32 cellular contexts compared by ENCODE assay signal in genomic region chr5:140186155-140186753, GRCh38.
"Had no signal": no experiment of that assay in that cellular context is flagged by ENCODE, and none has a peak within 500 bp of the region (broad histone marks: within the 10 kb centered on the region; RNA-seq: fewer than 3 reads in every experiment).

No MANE protein-coding gene starts in this region.

- H3K4me1 Mint-ChIP-seq: natural killer cell; stimulated activated effector memory CD8-positive, alpha-beta T cell treated with anti-CD3 and anti-CD28 coated beads, Interleukin-12 subunit alpha, Interleukin-12 subunit beta, amount 100 ng/mL, for 72 hours; stimulated activated naive CD8-positive, alpha-beta T cell treated with anti-CD3 and anti-CD28 coated beads, Interleukin-15, amount 100 ng/mL, for 72 hours; T-cell had no signal

- H3K27ac Mint-ChIP-seq: activated CD4-positive, alpha-beta memory T cell treated with anti-CD3 and anti-CD28 coated beads for 36 hours; activated CD4-positive, alpha-beta T cell treated with anti-CD3 and anti-CD28 coated beads, Interleukin-2, amount 10 ng/mL, durations not matched to agents 24 days and 14 days; activated naive CD4-positive, alpha-beta T cell treated with anti-CD3 and anti-CD28 coated beads for 36 hours; activated naive CD8-positive, alpha-beta T cell treated with anti-CD3 and anti-CD28 coated beads for 36 hours; activated T-helper 1 cell treated with anti-CD3 and anti-CD28 coated beads, Interleukin-12 subunit alpha, Interleukin-12 subunit beta, Interleukin-2, Interleukin-4 antibody, amounts not matched to agents 30 ng/mL and 10 ng/mL and 1 ng/mL, durations not matched to agents 14 hours and 24 hours and 36 hours; natural killer cell; neural progenitor cell; stimulated activated effector memory CD8-positive, alpha-beta T cell treated with anti-CD3 and anti-CD28 coated beads, Interleukin-12 subunit alpha, Interleukin-12 subunit beta, amount 100 ng/mL, for 72 hours; stimulated activated naive CD8-positive, alpha-beta T cell treated with anti-CD3 and anti-CD28 coated beads, Interleukin-15, amount 100 ng/mL, for 72 hours; T-cell; T-helper 2 cell treated with Interferon-gamma antibody and Interleukin-4, amounts not matched to agents 5 μg/mL and 100 μg/mL, for 36 hours had no signal

- H3K27me3 Mint-ChIP-seq: activated CD4-positive, alpha-beta memory T cell treated with anti-CD3 and anti-CD28 coated beads for 36 hours; activated naive CD8-positive, alpha-beta T cell treated with anti-CD3 and anti-CD28 coated beads for 36 hours; effector memory CD8-positive, alpha-beta T cell; stimulated activated naive CD8-positive, alpha-beta T cell treated with anti-CD3 and anti-CD28 coated beads, Interleukin-15, amount 100 ng/mL, for 72 hours; T-cell had no signal

- H3K4me3 Mint-ChIP-seq: activated CD4-positive, alpha-beta memory T cell treated with anti-CD3 and anti-CD28 coated beads for 36 hours; activated CD4-positive, alpha-beta T cell treated with anti-CD3 and anti-CD28 coated beads, Interleukin-2, amount 10 ng/mL, durations not matched to agents 24 days and 14 days; activated naive CD4-positive, alpha-beta T cell treated with anti-CD3 and anti-CD28 coated beads for 36 hours; activated naive CD8-positive, alpha-beta T cell treated with anti-CD3 and anti-CD28 coated beads for 36 hours; activated T-helper 1 cell treated with anti-CD3 and anti-CD28 coated beads, Interleukin-12 subunit alpha, Interleukin-12 subunit beta, Interleukin-2, Interleukin-4 antibody, amounts not matched to agents 30 ng/mL and 10 ng/mL and 1 ng/mL, durations not matched to agents 14 hours and 24 hours and 36 hours; effector memory CD8-positive, alpha-beta T cell; natural killer cell; neural progenitor cell; stimulated activated effector memory CD8-positive, alpha-beta T cell treated with anti-CD3 and anti-CD28 coated beads, Interleukin-12 subunit alpha, Interleukin-12 subunit beta, amount 100 ng/mL, for 72 hours; stimulated activated naive CD8-positive, alpha-beta T cell treated with anti-CD3 and anti-CD28 coated beads, Interleukin-15, amount 100 ng/mL, for 72 hours; T-cell; T-helper 2 cell treated with Interferon-gamma antibody and Interleukin-4, amounts not matched to agents 5 μg/mL and 100 μg/mL, for 36 hours had no signal

- H3K27me3 ChIP-seq: adrenal gland, body of pancreas, cardiac muscle cell, colonic mucosa, heart right ventricle, left lung, neural progenitor cell, tibial artery, upper lobe of right lung had no signal

- H3K36me3 Mint-ChIP-seq: natural killer cell; neural progenitor cell; stimulated activated effector memory CD8-positive, alpha-beta T cell treated with anti-CD3 and anti-CD28 coated beads, Interleukin-12 subunit alpha, Interleukin-12 subunit beta, amount 100 ng/mL, for 72 hours had no signal

- H3K9me3 Mint-ChIP-seq: activated CD4-positive, alpha-beta memory T cell treated with anti-CD3 and anti-CD28 coated beads for 36 hours; activated T-helper 1 cell treated with anti-CD3 and anti-CD28 coated beads, Interleukin-12 subunit alpha, Interleukin-12 subunit beta, Interleukin-2, Interleukin-4 antibody, amounts not matched to agents 30 ng/mL and 10 ng/mL and 1 ng/mL, durations not matched to agents 14 hours and 24 hours and 36 hours; effector memory CD8-positive, alpha-beta T cell; natural killer cell; stimulated activated effector memory CD8-positive, alpha-beta T cell treated with anti-CD3 and anti-CD28 coated beads, Interleukin-12 subunit alpha, Interleukin-12 subunit beta, amount 100 ng/mL, for 72 hours; stimulated activated naive CD8-positive, alpha-beta T cell treated with anti-CD3 and anti-CD28 coated beads, Interleukin-15, amount 100 ng/mL, for 72 hours; T-cell; T-helper 2 cell treated with Interferon-gamma antibody and Interleukin-4, amounts not matched to agents 5 μg/mL and 100 μg/mL, for 36 hours had no signal

- H3K27ac ChIP-seq: adrenal gland, cardiac muscle cell, colonic mucosa, lower lobe of right lung, neural progenitor cell, tibial artery, upper lobe of right lung had no signal

- ATAC-seq: body of pancreas; effector memory CD8-positive, alpha-beta T cell; heart right ventricle; left lung; lower lobe of right lung; natural killer cell; right cardiac atrium; stimulated activated effector memory CD8-positive, alpha-beta T cell treated with anti-CD3 and anti-CD28 coated beads, Interleukin-12 subunit alpha, Interleukin-12 subunit beta, amount 100 ng/mL, for 72 hours; stimulated activated naive CD8-positive, alpha-beta T cell treated with anti-CD3 and anti-CD28 coated beads, Interleukin-15, amount 100 ng/mL, for 72 hours; T-cell; upper lobe of right lung had no signal

- H3K36me3 ChIP-seq: adrenal gland, cardiac muscle cell, colonic mucosa, heart right ventricle, left lung, lower lobe of right lung, neural progenitor cell, tibial artery, upper lobe of right lung had no signal

- DNase-seq: activated CD4-positive, alpha-beta memory T cell treated with anti-CD3 and anti-CD28 coated beads for 36 hours; activated CD4-positive, alpha-beta T cell treated with anti-CD3 and anti-CD28 coated beads, Interleukin-2, amount 10 ng/mL, durations not matched to agents 24 days and 14 days; activated CD4-positive, CD25-positive, alpha-beta regulatory T cell treated with anti-CD3 and anti-CD28 coated beads, Interleukin-2, amount 50 U/mL, for 72 hours; activated CD8-positive, alpha-beta memory T cell treated with anti-CD3 and anti-CD28 coated beads, Interleukin-2, amount 50 U/mL, for 4 hours; activated effector memory CD4-positive, alpha-beta T cell treated with anti-CD3 and anti-CD28 coated beads, Interleukin-2, amount 50 U/mL, for 16 hours; activated naive CD4-positive, alpha-beta T cell treated with anti-CD3 and anti-CD28 coated beads for 36 hours; activated naive CD8-positive, alpha-beta T cell treated with anti-CD3 and anti-CD28 coated beads for 36 hours; activated T-cell treated with anti-CD3 and anti-CD28 coated beads, Interleukin-2, amount 50 U/mL, for 1 hour; adrenal gland; aorta; body of pancreas; cerebellar nuclear complex; colonic mucosa; effector memory CD8-positive, alpha-beta T cell; heart right ventricle; kidney glomerular epithelial cell; left lung; lower lobe of right lung; mesenchymal stem cell; natural killer cell; right cardiac atrium; stimulated activated CD4-positive, alpha-beta T cell treated with anti-CD3 and anti-CD28 coated beads, Interleukin-12 subunit alpha, Interleukin-12 subunit beta, amount 100 ng/mL, for 4 hours; stimulated activated CD4-positive, alpha-beta T cell treated with anti-CD3 and anti-CD28 coated beads, Interleukin-4, amount 100 ng/mL, for 1 hour; stimulated activated naive CD8-positive, alpha-beta T cell treated with anti-CD3 and anti-CD28 coated beads, Interleukin-15, amount 100 ng/mL, for 72 hours; T-cell; tibial artery; upper lobe of right lung had no signal

- H3K4me3 ChIP-seq: adrenal gland, body of pancreas, cardiac muscle cell, colonic mucosa, heart right ventricle, left lung, lower lobe of right lung, neural progenitor cell, tibial artery, upper lobe of right lung had no signal

- H3K9me3 ChIP-seq: adrenal gland, body of pancreas, colonic mucosa, heart right ventricle, left lung, lower lobe of right lung, tibial artery, upper lobe of right lung had no signal
